In genomic region chr12:80622271-80622670, GRCh38 we compare ENCODE assay signal across 16 cellular contexts.
DNase-seq lines count a peak whose midpoint lies in the region; ATAC-seq and TF ChIP-seq lines count a peak whose summit lies in the region.
"Had no signal": no experiment of that assay in that cellular context is flagged by ENCODE, and none has a peak within 500 bp of the region (broad histone marks: within the 10 kb centered on the region; RNA-seq: fewer than 3 reads in every experiment).

No MANE protein-coding gene starts in this region.

- no peak overlapping the region for H3K27ac Mint-ChIP-seq in activated CD4-positive, alpha-beta T cell treated with anti-CD3 and anti-CD28 coated beads, Interleukin-2, amount 10 ng/mL, durations not matched to agents 24 days and 14 days
- H3K27ac Mint-ChIP-seq: activated CD8-positive, alpha-beta memory T cell treated with anti-CD3 and anti-CD28 coated beads, Interleukin-2, amount 10 ng/mL, durations not matched to agents 7 days and 5 days; T-cell had no signal

- no peaks in the 10 kb centered on the region for H3K27me3 Mint-ChIP-seq in activated CD4-positive, alpha-beta T cell treated with anti-CD3 and anti-CD28 coated beads, Interleukin-2, amount 10 ng/mL, durations not matched to agents 24 days and 14 days
- H3K27me3 Mint-ChIP-seq: activated CD8-positive, alpha-beta memory T cell treated with anti-CD3 and anti-CD28 coated beads, Interleukin-2, amount 10 ng/mL, durations not matched to agents 7 days and 5 days; T-cell had no signal

- CTCF ChIA-PET in RWPE1 (lab: Yijun Ruan, JAX): no interaction called here

- TF ChIP-seq CTCF in C4-2B (conservative IDR thresholded peaks at IDR 0.05): peak; percentile 32
- peak; percentile 15; the same call in 1 of the 2 replicates for TF ChIP-seq CTCF in RWPE1 (conservative IDR thresholded peaks at IDR 0.05; ENCODE audit: low read depth)
- TF ChIP-seq CTCF in fibroblast of mammary gland (conservative IDR thresholded peaks at IDR 0.05; ENCODE audit: control insufficient read depth, insufficient read depth, low read depth, low read length): peak; percentile 37

- no peak overlapping the region for H3K4me3 Mint-ChIP-seq in activated CD4-positive, alpha-beta T cell treated with anti-CD3 and anti-CD28 coated beads, Interleukin-2, amount 10 ng/mL, durations not matched to agents 24 days and 14 days
- H3K4me3 Mint-ChIP-seq: activated CD8-positive, alpha-beta memory T cell treated with anti-CD3 and anti-CD28 coated beads, Interleukin-2, amount 10 ng/mL, durations not matched to agents 7 days and 5 days; T-cell had no signal

- H3K27ac ChIP-seq in C4-2B (no peak overlapping the region), RWPE1 (no peak overlapping the region)
- H3K27ac ChIP-seq: esophagus squamous epithelium, transverse colon had no signal

- H3K4me3 ChIP-seq in fibroblast of mammary gland (ENCODE audit: control insufficient read depth, low read depth, low read length): no peak overlapping the region
- H3K4me3 ChIP-seq: esophagus squamous epithelium, transverse colon had no signal

- DNase-seq in HK-2 (ENCODE audit: unreplicated experiment) (peak; percentile 7), RWPE1 (ENCODE audit: low spot score) (no peak), fibroblast of mammary gland (ENCODE audit: low read depth) (peak; percentile 50), NCI-H2196 treated with DMSO at 0.1 percent for 48 hours (lab: John Stamatoyannopoulos, UW; ENCODE audit: unreplicated experiment) (no peak), retina (no peak)
- no peak for DNase-seq in activated CD4-positive, alpha-beta T cell treated with anti-CD3 and anti-CD28 coated beads, Interleukin-2, amount 10 ng/mL, durations not matched to agents 24 days and 14 days
- DNase-seq: activated CD8-positive, alpha-beta memory T cell treated with anti-CD3 and anti-CD28 coated beads, Interleukin-2, amount 10 ng/mL, durations not matched to agents 7 days and 5 days; amygdala; DMS79; esophagus squamous epithelium; left ventricle myocardium superior; posterior cingulate gyrus; T-cell; transverse colon had no signal

- H3K36me3 Mint-ChIP-seq in activated CD4-positive, alpha-beta T cell treated with anti-CD3 and anti-CD28 coated beads, Interleukin-2, amount 10 ng/mL, durations not matched to agents 24 days and 14 days (ENCODE audit: low read depth): no peaks in the 10 kb centered on the region
- H3K36me3 Mint-ChIP-seq: activated CD8-positive, alpha-beta memory T cell treated with anti-CD3 and anti-CD28 coated beads, Interleukin-2, amount 10 ng/mL, durations not matched to agents 7 days and 5 days; T-cell had no signal

- intact Hi-C loops in activated CD4-positive, alpha-beta T cell treated with anti-CD3 and anti-CD28 coated beads, Interleukin-2, amount 10 ng/mL, durations not matched to agents 24 days and 14 days (cut with micrococcal nuclease): no loop called here

- no peaks in the 10 kb centered on the region for H3K4me1 Mint-ChIP-seq in activated CD4-positive, alpha-beta T cell treated with anti-CD3 and anti-CD28 coated beads, Interleukin-2, amount 10 ng/mL, durations not matched to agents 24 days and 14 days
- H3K4me1 Mint-ChIP-seq: activated CD8-positive, alpha-beta memory T cell treated with anti-CD3 and anti-CD28 coated beads, Interleukin-2, amount 10 ng/mL, durations not matched to agents 7 days and 5 days; T-cell had no signal

- ATAC-seq in GM18519 (IDR thresholded peaks at IDR 0.05; ENCODE audit: low FRiP score, unreplicated experiment): no peak
- ATAC-seq: activated CD8-positive, alpha-beta memory T cell treated with anti-CD3 and anti-CD28 coated beads, Interleukin-2, amount 10 ng/mL, durations not matched to agents 7 days and 5 days; left ventricle myocardium superior; T-cell had no signal

- H3K9me3 Mint-ChIP-seq in activated CD4-positive, alpha-beta T cell treated with anti-CD3 and anti-CD28 coated beads, Interleukin-2, amount 10 ng/mL, durations not matched to agents 24 days and 14 days: no peaks in the 10 kb centered on the region

- POLR2A ChIA-PET in RWPE1 (lab: Yijun Ruan, JAX; ENCODE audit: low non-redundant PET): no interaction called here

Comparison
In these comparisons a context has a peak if more than half of its experiments do, and no peak if none do; other contexts are left out.
1. DNase-seq: peak in HK-2 (single experiment) and fibroblast of mammary gland (single experiment); none in RWPE1 (single experiment), NCI-H2196 treated with DMSO at 0.1 percent for 48 hours (single experiment), retina (single experiment) and activated CD4-positive, alpha-beta T cell treated with anti-CD3 and anti-CD28 coated beads, Interleukin-2, amount 10 ng/mL, durations not matched to agents 24 days and 14 days (single experiment).
2. Peak in every context shown above with its lines, with median percentiles within 50 percentile points of each other: CTCF ChIP-seq.